ENCODE assay signal across 8 cellular contexts in the genomic region with DNA sequence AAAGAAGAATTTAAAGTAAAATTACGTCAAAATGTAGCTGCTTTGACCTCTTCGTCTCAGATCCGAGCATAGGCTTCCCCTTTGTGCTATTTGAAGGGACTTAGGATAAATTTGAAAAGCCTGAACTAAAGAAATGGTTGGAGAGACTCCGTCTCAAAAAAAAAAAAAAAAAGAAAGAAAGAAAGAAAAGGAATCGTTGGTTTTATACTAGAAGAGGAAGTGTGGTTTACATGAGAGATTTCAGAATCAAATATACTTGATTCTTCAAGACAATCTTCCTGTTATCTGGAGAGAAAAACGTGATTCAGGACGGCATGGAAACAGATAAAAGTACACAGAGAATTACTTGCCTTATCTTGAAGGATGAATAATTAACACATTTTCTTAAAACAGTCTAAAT. TPM values are rescaled to one million over a fixed set of nuclear protein-coding genes. Genes with fewer than 3 reads are reported as not detected.
A peak's percentile ranks its signal among the peaks of the same experiment; 100 is the strongest.
DNase-seq lines count a peak whose midpoint lies in the region; ATAC-seq, FAIRE-seq and TF ChIP-seq lines count a peak whose summit lies in the region.

No MANE protein-coding gene starts in this region.

- H3K4me3 ChIP-seq in SJSA1 (peak overlapping the region; percentile 66), fibroblast of mammary gland (ENCODE audit: control insufficient read depth, low read depth, low read length) (peak overlapping the region; percentile 85), retinal pigment epithelial cell (ENCODE audit: low read length) (peak overlapping the region; percentile 86)

- H3K36me3 ChIP-seq in SJSA1: peaks cover 6% of the 10 kb centered on the region

- DNase-seq in GM12891 (ENCODE audit: insufficient read length, low spot score) (no peak), SJSA1 (ENCODE audit: low read depth in 1 of 2, low spot score in 2 of 2) (no peak), fibroblast of mammary gland (ENCODE audit: low read depth) (no peak), retinal pigment epithelial cell (ENCODE audit: low read depth) (no peak), foreskin keratinocyte (no peak), frontal cortex (ENCODE audit: low spot score in 2 of 2) (no peak), cerebellar nuclear complex (lab: John Stamatoyannopoulos, UW) (no peak)

- ATAC-seq in foreskin keratinocyte (no peak), HG03460 (IDR thresholded peaks at IDR 0.05; ENCODE audit: unreplicated experiment) (no peak)

- peaks cover 10% of the 10 kb centered on the region; the same call in 1 of the 2 replicates for H3K9me3 ChIP-seq in SJSA1 (replicated peaks)

- TF ChIP-seq POLR2A in GM12891 (IDR thresholded peaks at IDR 0.05; ENCODE audit: low read depth, low read length): no peak

- no peak overlapping the region for H3K27ac ChIP-seq in SJSA1
- H3K27ac ChIP-seq in foreskin keratinocyte: no peak overlapping the region

- TF ChIP-seq CTCF in fibroblast of mammary gland (conservative IDR thresholded peaks at IDR 0.05; ENCODE audit: control insufficient read depth, insufficient read depth, low read depth, low read length): no peak
- no peak for TF ChIP-seq CTCF in retinal pigment epithelial cell (conservative IDR thresholded peaks at IDR 0.05; ENCODE audit: low read depth, low read length)
- TF ChIP-seq CTCF in foreskin keratinocyte (conservative IDR thresholded peaks at IDR 0.05): no peak

- peak; percentile 9 for FAIRE-seq in GM12891 (lab: Jason Lieb, UNC)
- FAIRE-seq in frontal cortex (lab: Jason Lieb, UNC): no peak

- H3K27me3 ChIP-seq in SJSA1 (replicated peaks): no peaks in the 10 kb centered on the region
- no peaks in the 10 kb centered on the region for H3K27me3 ChIP-seq in foreskin keratinocyte

- H3K4me1 ChIP-seq in SJSA1 (replicated peaks) (no peaks in the 10 kb centered on the region), foreskin keratinocyte (peaks cover 13% of the 10 kb centered on the region)

TF ChIP-seq in GM12891, 5 proteins besides CTCF, POLR2A, EP300 and RAD21:
- TF ChIP-seq POLR2AphosphoS5 (IDR thresholded peaks at IDR 0.05; ENCODE audit: low read depth, low read length): no peak
- TF ChIP-seq TAF1 (IDR thresholded peaks at IDR 0.05; ENCODE audit: low read depth, low read length): no peak
- no peak for TF ChIP-seq POU2F2 (IDR thresholded peaks at IDR 0.05; ENCODE audit: low read depth, low read length)
- TF ChIP-seq SPI1 (IDR thresholded peaks at IDR 0.05; ENCODE audit: low read depth, low read length): 0 out of 2 replicates have a peak, but pooled peaks have one; percentile 33
- no peak for TF ChIP-seq PAX5 (IDR thresholded peaks at IDR 0.05; ENCODE audit: insufficient read depth, low read length, severe bottlenecking)

RNA-seq across cellular contexts. Expression of gene ZNF780B, which starts 0.5 kb away (rescaled TPM):
- 11.8 TPM for polyA plus RNA-seq in GM12891 (2012; ENCODE audit: low read depth, missing spikeins)
- total RNA-seq in SJSA1 (2014; rRNA removed; shearing (Covaris generic)): 17.1 and 55.6 TPM in 2 replicates
- total RNA-seq in foreskin keratinocyte (5.1 and 7.0 TPM in 2 replicates), frontal cortex (35.5 TPM)
- polyA plus RNA-seq in foreskin keratinocyte: 1.4 and 1.8 TPM in 2 replicates

RNA-seq across cellular contexts. Expression of gene ZNF780A, which starts 34.2 kb away (rescaled TPM):
- 10.9 TPM for polyA plus RNA-seq in GM12891 (2012; ENCODE audit: low read depth, missing spikeins)
- 19.0 and 20.1 TPM in 2 replicates for total RNA-seq in SJSA1 (2014; rRNA removed; shearing (Covaris generic))
- 11.6 and 11.9 TPM in 2 replicates for total RNA-seq in foreskin keratinocyte
- 7.6 and 9.1 TPM in 2 replicates for polyA plus RNA-seq in foreskin keratinocyte
- 29.8 TPM for total RNA-seq in frontal cortex

RNA-seq across cellular contexts. Expression of gene ZNF546, which starts 59.6 kb away (rescaled TPM):
- 1.0 TPM for polyA plus RNA-seq in GM12891 (2012; ENCODE audit: low read depth, missing spikeins)
- total RNA-seq in SJSA1 (2014; rRNA removed; shearing (Covaris generic)): 2.9 and 5.6 TPM in 2 replicates
- total RNA-seq in foreskin keratinocyte (1.0 and 1.3 TPM in 2 replicates), frontal cortex (15.9 TPM)
- 0.37 and 0.38 TPM in 2 replicates for polyA plus RNA-seq in foreskin keratinocyte
